1 cellular context compared by ENCODE assay signal in the genomic region with DNA sequence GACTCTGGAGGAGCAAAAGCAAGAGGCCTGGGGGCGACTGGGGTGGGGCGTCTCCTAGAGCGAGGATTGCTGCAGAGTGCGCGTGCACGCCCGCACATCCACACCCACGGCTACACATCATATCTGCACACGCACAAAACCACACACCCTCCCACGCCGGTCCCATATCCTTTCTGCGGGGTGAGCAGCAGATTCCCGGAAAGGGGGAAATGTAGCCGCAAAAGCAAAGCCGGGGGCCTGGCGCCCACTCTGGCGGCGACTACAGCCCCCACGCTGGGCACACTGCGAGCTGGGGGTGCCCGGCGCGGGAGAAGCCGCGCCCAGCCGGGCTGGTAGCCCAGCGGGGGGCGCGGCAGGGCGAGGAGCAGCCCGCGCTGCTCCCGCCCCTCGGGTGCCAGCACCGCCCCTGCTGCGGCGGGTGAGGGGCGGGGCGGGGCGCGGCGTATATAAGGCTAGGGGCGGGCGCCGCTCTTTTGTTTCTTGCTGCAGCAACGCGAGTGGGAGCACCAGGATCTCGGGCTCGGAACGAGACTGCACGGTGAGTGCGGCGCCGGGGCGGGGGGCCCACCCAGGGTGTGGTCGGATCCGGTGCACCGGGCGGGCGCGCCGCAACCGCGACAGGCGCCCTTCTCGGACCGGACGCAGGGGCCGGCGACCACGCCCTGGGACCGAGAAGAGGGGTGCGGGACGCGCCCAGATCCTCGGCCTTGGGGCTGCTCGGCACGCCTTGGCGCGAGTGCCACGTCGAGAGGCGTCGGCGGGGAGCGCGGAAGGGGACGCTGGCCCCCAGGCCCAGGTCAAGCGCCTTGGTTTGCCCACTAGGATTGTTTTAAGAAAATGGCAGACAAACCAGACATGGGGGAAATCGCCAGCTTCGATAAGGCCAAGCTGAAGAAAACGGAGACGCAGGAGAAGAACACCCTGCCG.
TF ChIP-seq lines count a peak whose summit lies in the region.

A gene (plus strand): TSS at position 476 of the 927 bp plus-strand sequence.

TF ChIP-seq in HEK293, 187 proteins besides CTCF, POLR2A, EP300 and RAD21 (continued from another document and continues in another):
- TF ChIP-seq ZBTB48 (tag by site-specific recombination; IDR thresholded peaks at IDR 0.05) (peak; percentile 21; the same call in 1 of the 2 replicates), ZNF223 (tag by site-specific recombination; IDR thresholded peaks at IDR 0.05) (no peak), ZNF146 (tag by site-specific recombination; IDR thresholded peaks at IDR 0.05) (no peak), HOXC10 (CRISPR knock-in tag; IDR thresholded peaks at IDR 0.05) (no peak), ZNF266 (tag by site-specific recombination; IDR thresholded peaks at IDR 0.05; ENCODE audit: low read depth) (no peak), ZSCAN23 (tag by site-specific recombination; IDR thresholded peaks at IDR 0.05) (no peak), ZNF558 (tag by site-specific recombination; IDR thresholded peaks at IDR 0.05) (no peak), KLF16 (tag by site-specific recombination; IDR thresholded peaks at IDR 0.05) (no peak), ZNF202 (tag by site-specific recombination; IDR thresholded peaks at IDR 0.05; ENCODE audit: borderline replicate concordance) (no peak), ZNF585B (tag by site-specific recombination; IDR thresholded peaks at IDR 0.05) (no peak), ZFP69B (tag by site-specific recombination; IDR thresholded peaks at IDR 0.05) (peak; percentile 81), ZNF302 (tag by site-specific recombination; IDR thresholded peaks at IDR 0.05; ENCODE audit: low read depth) (no peak), ZBTB8A (tag by site-specific recombination; IDR thresholded peaks at IDR 0.05) (peak; percentile 97), ZNF423 (tag by site-specific recombination; IDR thresholded peaks at IDR 0.05) (peak; percentile 63; the same call in 1 of the 2 replicates), ZNF292 (tag by site-specific recombination; IDR thresholded peaks at IDR 0.05; ENCODE audit: borderline replicate concordance, low read depth) (no peak), ZNF677 (tag by site-specific recombination; IDR thresholded peaks at IDR 0.05) (no peak), ZNF133 (tag by site-specific recombination; IDR thresholded peaks at IDR 0.05) (no peak), ZNF747 (tag by site-specific recombination; IDR thresholded peaks at IDR 0.05) (0 out of 2 replicates have a peak, but pooled peaks have one; percentile 13), ZNF10 (tag by site-specific recombination; IDR thresholded peaks at IDR 0.05) (no peak), MYNN (tag by site-specific recombination; IDR thresholded peaks at IDR 0.05; ENCODE audit: borderline replicate concordance) (no peak), BCL11A (tag by site-specific recombination; IDR thresholded peaks at IDR 0.05; ENCODE audit: low read depth) (no peak), ZNF843 (tag by site-specific recombination; IDR thresholded peaks at IDR 0.05) (no peak), ZNF670 (tag by site-specific recombination; IDR thresholded peaks at IDR 0.05; ENCODE audit: low read depth) (no peak), ZNF239 (tag by site-specific recombination; IDR thresholded peaks at IDR 0.05) (no peak), BCL11B (tag by site-specific recombination; IDR thresholded peaks at IDR 0.05; ENCODE audit: low read depth) (no peak), SCRT1 (tag by site-specific recombination; IDR thresholded peaks at IDR 0.05; ENCODE audit: borderline replicate concordance) (no peak), ZNF830 (tag by site-specific recombination; IDR thresholded peaks at IDR 0.05; ENCODE audit: low read depth) (no peak), ZNF777 (tag by site-specific recombination; IDR thresholded peaks at IDR 0.05; ENCODE audit: borderline replicate concordance) (no peak), ZNF48 (tag by site-specific recombination; IDR thresholded peaks at IDR 0.05) (no peak), ZNF629 (tag by site-specific recombination; IDR thresholded peaks at IDR 0.05) (no peak), ZNF114 (tag by site-specific recombination; IDR thresholded peaks at IDR 0.05) (no peak), ZNF837 (tag by site-specific recombination; IDR thresholded peaks at IDR 0.05) (no peak), KLF7 (tag by site-specific recombination; IDR thresholded peaks at IDR 0.05; ENCODE audit: borderline replicate concordance) (peak; percentile 54; the same call in 1 of the 2 replicates), ZNF626 (tag by site-specific recombination; IDR thresholded peaks at IDR 0.05) (no peak), IKZF3 (tag by site-specific recombination; IDR thresholded peaks at IDR 0.05) (no peak), ZNF221 (tag by site-specific recombination; IDR thresholded peaks at IDR 0.05; ENCODE audit: borderline replicate concordance) (0 out of 2 replicates have a peak, but pooled peaks have one; percentile 69), ZNF335 (tag by site-specific recombination; conservative IDR thresholded peaks at IDR 0.05) (peak; percentile 74), ZNF341 (tag by site-specific recombination; IDR thresholded peaks at IDR 0.05; ENCODE audit: low read depth) (peak; percentile 74), HOXD13 (CRISPR knock-in tag; IDR thresholded peaks at IDR 0.05; ENCODE audit: borderline replicate concordance) (no peak), ZNF785 (tag by site-specific recombination; IDR thresholded peaks at IDR 0.05) (no peak), ZNF76 (tag by site-specific recombination; IDR thresholded peaks at IDR 0.05; ENCODE audit: borderline replicate concordance, low read depth) (no peak), ZNF324 (tag by site-specific recombination; IDR thresholded peaks at IDR 0.05) (no peak), ZNF768 (tag by site-specific recombination; IDR thresholded peaks at IDR 0.05) (no peak)
- TF ChIP-seq, protein P1, sequence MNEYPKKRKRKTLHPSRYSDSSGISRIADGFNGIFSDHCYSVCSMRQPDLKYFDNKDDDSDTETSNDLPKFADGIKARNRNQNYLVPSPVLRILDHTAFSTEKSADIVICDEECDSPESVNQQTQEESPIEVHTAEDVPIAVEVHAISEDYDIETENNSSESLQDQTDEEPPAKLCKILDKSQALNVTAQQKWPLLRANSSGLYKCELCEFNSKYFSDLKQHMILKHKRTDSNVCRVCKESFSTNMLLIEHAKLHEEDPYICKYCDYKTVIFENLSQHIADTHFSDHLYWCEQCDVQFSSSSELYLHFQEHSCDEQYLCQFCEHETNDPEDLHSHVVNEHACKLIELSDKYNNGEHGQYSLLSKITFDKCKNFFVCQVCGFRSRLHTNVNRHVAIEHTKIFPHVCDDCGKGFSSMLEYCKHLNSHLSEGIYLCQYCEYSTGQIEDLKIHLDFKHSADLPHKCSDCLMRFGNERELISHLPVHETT (tag by site-specific recombination; IDR thresholded peaks at IDR 0.05) = no peak
- TF ChIP-seq, protein P2, sequence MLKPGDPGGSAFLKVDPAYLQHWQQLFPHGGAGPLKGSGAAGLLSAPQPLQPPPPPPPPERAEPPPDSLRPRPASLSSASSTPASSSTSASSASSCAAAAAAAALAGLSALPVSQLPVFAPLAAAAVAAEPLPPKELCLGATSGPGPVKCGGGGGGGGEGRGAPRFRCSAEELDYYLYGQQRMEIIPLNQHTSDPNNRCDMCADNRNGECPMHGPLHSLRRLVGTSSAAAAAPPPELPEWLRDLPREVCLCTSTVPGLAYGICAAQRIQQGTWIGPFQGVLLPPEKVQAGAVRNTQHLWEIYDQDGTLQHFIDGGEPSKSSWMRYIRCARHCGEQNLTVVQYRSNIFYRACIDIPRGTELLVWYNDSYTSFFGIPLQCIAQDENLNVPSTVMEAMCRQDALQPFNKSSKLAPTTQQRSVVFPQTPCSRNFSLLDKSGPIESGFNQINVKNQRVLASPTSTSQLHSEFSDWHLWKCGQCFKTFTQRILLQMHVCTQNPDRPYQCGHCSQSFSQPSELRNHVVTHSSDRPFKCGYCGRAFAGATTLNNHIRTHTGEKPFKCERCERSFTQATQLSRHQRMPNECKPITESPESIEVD (tag by site-specific recombination; IDR thresholded peaks at IDR 0.05) = no peak
- TF ChIP-seq, protein P3, sequence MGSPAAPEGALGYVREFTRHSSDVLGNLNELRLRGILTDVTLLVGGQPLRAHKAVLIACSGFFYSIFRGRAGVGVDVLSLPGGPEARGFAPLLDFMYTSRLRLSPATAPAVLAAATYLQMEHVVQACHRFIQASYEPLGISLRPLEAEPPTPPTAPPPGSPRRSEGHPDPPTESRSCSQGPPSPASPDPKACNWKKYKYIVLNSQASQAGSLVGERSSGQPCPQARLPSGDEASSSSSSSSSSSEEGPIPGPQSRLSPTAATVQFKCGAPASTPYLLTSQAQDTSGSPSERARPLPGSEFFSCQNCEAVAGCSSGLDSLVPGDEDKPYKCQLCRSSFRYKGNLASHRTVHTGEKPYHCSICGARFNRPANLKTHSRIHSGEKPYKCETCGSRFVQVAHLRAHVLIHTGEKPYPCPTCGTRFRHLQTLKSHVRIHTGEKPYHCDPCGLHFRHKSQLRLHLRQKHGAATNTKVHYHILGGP (tag by site-specific recombination; IDR thresholded peaks at IDR 0.05) = no peak
- TF ChIP-seq, protein P4, sequence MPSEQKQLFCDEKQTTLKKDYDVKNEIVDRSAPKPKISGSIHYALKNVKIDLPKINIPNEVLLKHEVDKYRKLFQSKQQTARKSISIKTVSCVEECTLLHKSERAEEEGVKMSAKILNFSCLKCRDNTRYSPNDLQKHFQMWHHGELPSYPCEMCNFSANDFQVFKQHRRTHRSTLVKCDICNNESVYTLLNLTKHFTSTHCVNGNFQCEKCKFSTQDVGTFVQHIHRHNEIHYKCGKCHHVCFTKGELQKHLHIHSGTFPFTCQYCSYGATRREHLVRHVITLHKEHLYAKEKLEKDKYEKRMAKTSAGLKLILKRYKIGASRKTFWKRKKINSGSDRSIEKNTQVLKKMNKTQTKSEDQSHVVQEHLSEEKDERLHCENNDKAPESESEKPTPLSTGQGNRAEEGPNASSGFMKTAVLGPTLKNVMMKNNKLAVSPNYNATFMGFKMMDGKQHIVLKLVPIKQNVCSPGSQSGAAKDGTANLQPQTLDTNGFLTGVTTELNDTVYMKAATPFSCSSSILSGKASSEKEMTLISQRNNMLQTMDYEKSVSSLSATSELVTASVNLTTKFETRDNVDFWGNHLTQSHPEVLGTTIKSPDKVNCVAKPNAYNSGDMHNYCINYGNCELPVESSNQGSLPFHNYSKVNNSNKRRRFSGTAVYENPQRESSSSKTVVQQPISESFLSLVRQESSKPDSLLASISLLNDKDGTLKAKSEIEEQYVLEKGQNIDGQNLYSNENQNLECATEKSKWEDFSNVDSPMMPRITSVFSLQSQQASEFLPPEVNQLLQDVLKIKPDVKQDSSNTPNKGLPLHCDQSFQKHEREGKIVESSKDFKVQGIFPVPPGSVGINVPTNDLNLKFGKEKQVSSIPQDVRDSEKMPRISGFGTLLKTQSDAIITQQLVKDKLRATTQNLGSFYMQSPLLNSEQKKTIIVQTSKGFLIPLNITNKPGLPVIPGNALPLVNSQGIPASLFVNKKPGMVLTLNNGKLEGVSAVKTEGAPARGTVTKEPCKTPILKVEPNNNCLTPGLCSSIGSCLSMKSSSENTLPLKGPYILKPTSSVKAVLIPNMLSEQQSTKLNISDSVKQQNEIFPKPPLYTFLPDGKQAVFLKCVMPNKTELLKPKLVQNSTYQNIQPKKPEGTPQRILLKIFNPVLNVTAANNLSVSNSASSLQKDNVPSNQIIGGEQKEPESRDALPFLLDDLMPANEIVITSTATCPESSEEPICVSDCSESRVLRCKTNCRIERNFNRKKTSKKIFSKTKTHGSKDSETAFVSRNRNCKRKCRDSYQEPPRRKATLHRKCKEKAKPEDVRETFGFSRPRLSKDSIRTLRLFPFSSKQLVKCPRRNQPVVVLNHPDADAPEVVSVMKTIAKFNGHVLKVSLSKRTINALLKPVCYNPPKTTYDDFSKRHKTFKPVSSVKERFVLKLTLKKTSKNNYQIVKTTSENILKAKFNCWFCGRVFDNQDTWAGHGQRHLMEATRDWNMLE (tag by site-specific recombination; conservative IDR thresholded peaks at IDR 0.05; ENCODE audit: low read depth) = no peak
- TF ChIP-seq, protein P5, sequence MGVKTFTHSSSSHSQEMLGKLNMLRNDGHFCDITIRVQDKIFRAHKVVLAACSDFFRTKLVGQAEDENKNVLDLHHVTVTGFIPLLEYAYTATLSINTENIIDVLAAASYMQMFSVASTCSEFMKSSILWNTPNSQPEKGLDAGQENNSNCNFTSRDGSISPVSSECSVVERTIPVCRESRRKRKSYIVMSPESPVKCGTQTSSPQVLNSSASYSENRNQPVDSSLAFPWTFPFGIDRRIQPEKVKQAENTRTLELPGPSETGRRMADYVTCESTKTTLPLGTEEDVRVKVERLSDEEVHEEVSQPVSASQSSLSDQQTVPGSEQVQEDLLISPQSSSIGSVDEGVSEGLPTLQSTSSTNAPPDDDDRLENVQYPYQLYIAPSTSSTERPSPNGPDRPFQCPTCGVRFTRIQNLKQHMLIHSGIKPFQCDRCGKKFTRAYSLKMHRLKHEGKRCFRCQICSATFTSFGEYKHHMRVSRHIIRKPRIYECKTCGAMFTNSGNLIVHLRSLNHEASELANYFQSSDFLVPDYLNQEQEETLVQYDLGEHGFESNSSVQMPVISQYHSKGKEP (tag by site-specific recombination; IDR thresholded peaks at IDR 0.05) = 0 out of 2 replicates have a peak, but pooled peaks have one; percentile 28
- TF ChIP-seq, protein P6, sequence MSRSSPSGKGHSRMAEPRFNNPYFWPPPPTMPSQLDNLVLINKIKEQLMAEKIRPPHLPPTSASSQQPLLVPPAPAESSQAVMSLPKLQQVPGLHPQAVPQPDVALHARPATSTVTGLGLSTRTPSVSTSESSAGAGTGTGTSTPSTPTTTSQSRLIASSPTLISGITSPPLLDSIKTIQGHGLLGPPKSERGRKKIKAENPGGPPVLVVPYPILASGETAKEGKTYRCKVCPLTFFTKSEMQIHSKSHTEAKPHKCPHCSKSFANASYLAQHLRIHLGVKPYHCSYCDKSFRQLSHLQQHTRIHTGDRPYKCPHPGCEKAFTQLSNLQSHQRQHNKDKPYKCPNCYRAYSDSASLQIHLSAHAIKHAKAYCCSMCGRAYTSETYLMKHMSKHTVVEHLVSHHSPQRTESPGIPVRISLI (tag by site-specific recombination; IDR thresholded peaks at IDR 0.05) = no peak
- TF ChIP-seq, protein P7, sequence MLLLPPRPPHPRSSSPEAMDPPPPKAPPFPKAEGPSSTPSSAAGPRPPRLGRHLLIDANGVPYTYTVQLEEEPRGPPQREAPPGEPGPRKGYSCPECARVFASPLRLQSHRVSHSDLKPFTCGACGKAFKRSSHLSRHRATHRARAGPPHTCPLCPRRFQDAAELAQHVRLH (tag by site-specific recombination; IDR thresholded peaks at IDR 0.05) = no peak
- TF ChIP-seq, protein P8, sequence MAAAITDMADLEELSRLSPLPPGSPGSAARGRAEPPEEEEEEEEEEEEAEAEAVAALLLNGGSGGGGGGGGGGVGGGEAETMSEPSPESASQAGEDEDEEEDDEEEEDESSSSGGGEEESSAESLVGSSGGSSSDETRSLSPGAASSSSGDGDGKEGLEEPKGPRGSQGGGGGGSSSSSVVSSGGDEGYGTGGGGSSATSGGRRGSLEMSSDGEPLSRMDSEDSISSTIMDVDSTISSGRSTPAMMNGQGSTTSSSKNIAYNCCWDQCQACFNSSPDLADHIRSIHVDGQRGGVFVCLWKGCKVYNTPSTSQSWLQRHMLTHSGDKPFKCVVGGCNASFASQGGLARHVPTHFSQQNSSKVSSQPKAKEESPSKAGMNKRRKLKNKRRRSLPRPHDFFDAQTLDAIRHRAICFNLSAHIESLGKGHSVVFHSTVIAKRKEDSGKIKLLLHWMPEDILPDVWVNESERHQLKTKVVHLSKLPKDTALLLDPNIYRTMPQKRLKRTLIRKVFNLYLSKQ (tag by site-specific recombination; IDR thresholded peaks at IDR 0.05; ENCODE audit: borderline replicate concordance) = no peak
